ENCODE assay signal across 22 cellular contexts in the genomic region with DNA sequence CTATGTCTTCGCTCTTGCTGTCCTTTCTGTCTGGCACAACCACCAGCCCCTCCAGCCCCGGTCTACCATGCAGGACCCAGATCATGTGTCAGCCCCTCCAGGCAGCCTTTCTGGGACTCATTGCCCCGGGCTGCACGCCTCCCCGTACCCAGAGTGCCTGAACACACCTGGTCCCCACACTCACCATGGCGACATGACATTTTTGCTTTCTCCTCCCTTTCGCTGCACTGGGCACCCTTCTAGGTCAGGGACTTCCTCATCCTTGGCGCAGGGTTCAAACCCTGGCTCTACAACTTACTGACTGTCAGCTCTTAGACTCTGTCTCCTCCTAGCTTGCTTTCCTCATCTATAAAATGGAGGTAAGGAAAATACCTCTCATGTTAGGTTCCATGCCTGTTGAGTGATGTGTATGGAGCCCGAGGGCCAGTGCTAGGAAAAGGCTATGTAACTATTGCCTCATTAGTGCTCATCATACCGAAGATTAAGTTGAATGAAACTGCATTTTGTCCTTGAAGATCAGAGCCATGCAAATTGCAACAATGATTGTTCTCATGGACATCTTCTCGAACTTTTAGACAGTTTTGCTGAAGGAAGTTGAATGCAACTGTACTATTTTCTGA.
"Had no signal": no experiment of that assay in that cellular context is flagged by ENCODE, and none has a peak within 500 bp of the region (broad histone marks: within the 10 kb centered on the region; RNA-seq: fewer than 3 reads in every experiment).

No MANE protein-coding gene starts in this region.

- H3K27ac ChIP-seq: body of pancreas had no signal

- H3K9me3 ChIP-seq: body of pancreas had no signal

- ATAC-seq: activated naive CD4-positive, alpha-beta T cell treated with anti-CD3 and anti-CD28 coated beads, Interleukin-2, amount 50 U/mL, for 72 hours; activated T-cell treated with anti-CD3 and anti-CD28 coated beads, Interleukin-2, amount 50 U/mL, for 72 hours; body of pancreas; esophagus mucosa; T-helper 17 cell had no signal

- H3K4me3 ChIP-seq: body of pancreas had no signal

- H3K4me1 ChIP-seq: body of pancreas had no signal

- DNase-seq: activated CD4-positive, alpha-beta memory T cell treated with anti-CD3 and anti-CD28 coated beads, Interleukin-2, amount 10 ng/mL, durations not matched to agents 7 days and 5 days; activated CD4-positive, alpha-beta T cell treated with anti-CD3 and anti-CD28 coated beads for 1 hour; activated CD4-positive, alpha-beta T cell treated with anti-CD3 and anti-CD28 coated beads for 4 hours; activated CD4-positive, alpha-beta T cell treated with anti-CD3 and anti-CD28 coated beads, Interleukin-2, amount 10 ng/mL, durations not matched to agents 7 days and 5 days; activated CD4-positive, alpha-beta T cell treated with anti-CD3 and anti-CD28 coated beads, Interleukin-2, amount 50 U/mL, for 4 hours; activated CD8-positive, alpha-beta memory T cell treated with anti-CD3 and anti-CD28 coated beads, Interleukin-2, amount 50 U/mL, for 48 hours; activated gamma-delta T cell; activated naive CD4-positive, alpha-beta T cell; activated naive CD4-positive, alpha-beta T cell treated with anti-CD3 and anti-CD28 coated beads, Interleukin-2, amount 10 ng/mL, durations not matched to agents 7 days and 5 days; activated naive CD8-positive, alpha-beta T cell treated with anti-CD3 and anti-CD28 coated beads, Interleukin-2, amount 10 ng/mL, durations not matched to agents 7 days and 5 days; activated T-cell treated with anti-CD3 and anti-CD28 coated beads for 4 hours; activated T-cell treated with anti-CD3 and anti-CD28 coated beads, Interleukin-2, amount 50 U/mL, for 24 hours; activated T-cell treated with anti-CD3 and anti-CD28 coated beads, Interleukin-2, amount 50 U/mL, for 72 hours; body of pancreas; caudate nucleus; effector CD8-positive, alpha-beta T cell; foreskin fibroblast; T-helper 1 cell; T-helper 17 cell; T1000 had no signal

- H3K27me3 ChIP-seq: body of pancreas had no signal
